8 cellular contexts compared by ENCODE assay signal in the genomic region with DNA sequence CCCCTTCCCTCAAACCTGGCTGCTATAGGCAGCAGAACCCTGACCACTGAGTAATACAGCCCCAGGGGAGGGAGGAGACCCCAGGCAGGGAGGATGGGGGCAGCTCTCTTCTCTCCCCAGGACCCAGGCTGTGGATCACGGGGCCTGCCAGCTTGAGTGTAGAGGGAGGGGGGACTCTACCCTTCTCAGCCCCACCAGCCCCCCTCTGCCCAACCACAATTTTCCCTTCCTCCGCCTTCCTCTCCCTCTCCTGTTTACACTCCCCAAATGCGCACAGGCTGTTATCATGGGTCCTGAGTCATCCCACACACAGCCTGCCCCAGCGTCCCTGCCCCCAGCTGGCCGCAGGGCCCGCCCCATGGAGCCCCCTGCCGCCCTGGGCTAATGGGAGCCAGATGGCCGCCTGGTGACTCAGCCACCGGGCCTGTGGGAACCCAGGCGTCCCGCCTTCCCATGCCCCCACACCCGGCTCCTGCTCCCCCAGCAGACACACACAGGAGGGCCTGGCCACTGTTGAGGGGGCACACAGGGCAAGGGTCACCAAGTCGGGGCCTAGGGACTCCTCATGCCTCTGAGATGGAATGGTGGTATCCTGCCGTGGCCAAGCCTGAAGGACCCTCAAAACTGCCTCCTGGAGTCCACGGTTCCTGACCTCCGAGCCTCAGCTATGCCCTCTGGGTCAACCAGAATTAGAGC. TPM values are rescaled to one million over a fixed set of nuclear protein-coding genes. Genes with fewer than 3 reads are reported as not detected.
A peak's percentile ranks its signal among the peaks of the same experiment; 100 is the strongest.
DNase-seq lines count a peak whose midpoint lies in the region; ATAC-seq and TF ChIP-seq lines count a peak whose summit lies in the region.

No MANE protein-coding gene starts in this region.

- no peaks in the 10 kb centered on the region for H3K9me3 ChIP-seq in SK-N-SH
- H3K9me3 ChIP-seq in neural progenitor cell (ENCODE audit: low read depth), result no peaks in the 10 kb centered on the region

- H3K36me3 ChIP-seq in SK-N-SH (replicated peaks in 1 of 2; ENCODE audit: control insufficient read depth in 1 of 2, insufficient read depth in 2 of 2, low read length in 1 of 2) (peaks cover 20 to 24% of the 10 kb centered on the region in 2 experiments), neural progenitor cell (no peaks in the 10 kb centered on the region)

- H3K27me3 Mint-ChIP-seq in naive thymus-derived CD8-positive, alpha-beta T cell, result peaks cover 0 to 2% (median 0%) of the 10 kb centered on the region in 5 donors
- peaks cover 11% of the 10 kb centered on the region for H3K27me3 Mint-ChIP-seq in neural progenitor cell (ENCODE audit: insufficient read depth, low read depth)

- H3K9ac ChIP-seq in SK-N-SH (peak overlapping the region; percentile 87), neural progenitor cell (no peak overlapping the region)

- 13% methylated on average over 11 of the region's 16 CpGs for WGBS in SK-N-SH (ENCODE audit: low lambda C conversion rate)

- H3K9me3 Mint-ChIP-seq in naive thymus-derived CD8-positive, alpha-beta T cell, result no peaks in the 10 kb centered on the region
- H3K9me3 Mint-ChIP-seq in neural progenitor cell, result no peaks in the 10 kb centered on the region

- peaks cover 43 to 66% (median 62%) of the 10 kb centered on the region in 4 donors for H3K4me1 Mint-ChIP-seq in naive thymus-derived CD8-positive, alpha-beta T cell
- peaks cover 48% of the 10 kb centered on the region for H3K4me1 Mint-ChIP-seq in neural progenitor cell

- POLR2A ChIA-PET in SK-N-SH (lab: Yijun Ruan, JAX), result interaction anchor here (0.5 to 2.1 kb wide), 2 partner anchors 13 to 57 kb away, joined by 3 to 5 read pairs; a partner anchor contains a TSS
- POLR2A ChIA-PET in naive thymus-derived CD8-positive, alpha-beta T cell (lab: Charles Lee), result interaction anchor here (0.8 to 6.1 kb wide), 6 partner anchors 20 to 242 kb away, joined by 3 to 71 read pairs (median 8); a partner anchor contains a TSS

- H3K27me3 ChIP-seq in SK-N-SH (ENCODE audit: insufficient read depth), result no peaks in the 10 kb centered on the region
- peaks cover 12% of the 10 kb centered on the region for H3K27me3 ChIP-seq in neural progenitor cell

- H3K4me3 ChIP-seq in SK-N-SH (ENCODE audit: low read depth in 2 of 2, low read length in 1 of 2) (peak overlapping the region in 1 of 2 experiments; percentile 43; a peak in 2 of 4 replicates), epithelial cell of esophagus (ENCODE audit: low read length) (no peak overlapping the region), neural progenitor cell (no peak overlapping the region)

- TF ChIP-seq CTCF in SK-N-SH (IDR thresholded peaks at IDR 0.05) (no peak), epithelial cell of esophagus (IDR thresholded peaks at IDR 0.05; ENCODE audit: insufficient read depth, low read depth, low read length, missing control alignments) (no peak), neural progenitor cell (IDR thresholded peaks at IDR 0.05) (no peak)

- H3K27ac ChIP-seq in SK-N-SH (ENCODE audit: low read depth in 2 of 2, low read length in 1 of 2) (peak overlapping the region; percentile 75 to 100), neural progenitor cell (no peak overlapping the region)

- H3K79me2 ChIP-seq in SK-N-SH (ENCODE audit: insufficient read depth) (peaks cover 51% of the 10 kb centered on the region; the same call in 1 of the 2 replicates), neural progenitor cell (ENCODE audit: low read depth) (no peaks in the 10 kb centered on the region)

- peak overlapping the region in 1 of 10 donors; percentile 48 for H3K4me3 Mint-ChIP-seq in naive thymus-derived CD8-positive, alpha-beta T cell
- no peak overlapping the region for H3K4me3 Mint-ChIP-seq in neural progenitor cell

- peak overlapping the region; percentile 69 to 97 (median 91) for H3K27ac Mint-ChIP-seq in naive thymus-derived CD8-positive, alpha-beta T cell
- no peak overlapping the region for H3K27ac Mint-ChIP-seq in neural progenitor cell

- H2AFZ ChIP-seq in SK-N-SH (ENCODE audit: low read depth) (no peak overlapping the region), neural progenitor cell (replicated peaks) (no peak overlapping the region)

- CTCF ChIA-PET in SK-N-SH (lab: Yijun Ruan, JAX), result interaction anchor here (0.7 to 6.9 kb wide), 5 partner anchors 16 to 116 kb away, joined by 3 to 54 read pairs (median 15); a partner anchor contains a TSS

- ATAC-seq in naive thymus-derived CD8-positive, alpha-beta T cell, result no peak
- no peak for ATAC-seq in HG03378 (IDR thresholded peaks at IDR 0.05; ENCODE audit: unreplicated experiment)
- no peak for ATAC-seq in GM19452 (IDR thresholded peaks at IDR 0.05; ENCODE audit: unreplicated experiment)
- ATAC-seq in HG03565 (IDR thresholded peaks at IDR 0.05; ENCODE audit: unreplicated experiment), result no peak

- H3K4me2 ChIP-seq in SK-N-SH, result peak overlapping the region; percentile 82
- no peak overlapping the region for H3K4me2 ChIP-seq in neural progenitor cell

- DNase-seq in GOT3 (lab: John Stamatoyannopoulos, UW), result peak; percentile 22
- DNase-seq in SK-N-SH, result peak; percentile 84
- peak; percentile 70 for DNase-seq in epithelial cell of esophagus (ENCODE audit: low read depth)
- DNase-seq in naive thymus-derived CD8-positive, alpha-beta T cell, result no peak
- no peak for DNase-seq in neural progenitor cell (ENCODE audit: low spot score)

- peak in 1 of 2 experiments; percentile 93; a peak in 2 of 4 replicates for TF ChIP-seq EP300 in SK-N-SH (IDR thresholded peaks at IDR 0.05; ENCODE audit: borderline replicate concordance in 1 of 2, low read depth in 1 of 2, low read length in 1 of 2)

- H3F3A ChIP-seq in SK-N-SH (replicated peaks; ENCODE audit: insufficient read depth) (peaks cover 57% of the 10 kb centered on the region), neural progenitor cell (ENCODE audit: low read depth) (peaks cover 21% of the 10 kb centered on the region)

- H3K4me1 ChIP-seq in SK-N-SH (ENCODE audit: control insufficient read depth in 1 of 2, insufficient read depth in 2 of 2, low read depth in 1 of 2, low read length in 1 of 2) (peaks cover 53 to 59% of the 10 kb centered on the region in 2 experiments), neural progenitor cell (peaks cover 18% of the 10 kb centered on the region)

- peaks cover 0 to 47% (median 5%) of the 10 kb centered on the region in 3 donors for H3K36me3 Mint-ChIP-seq in naive thymus-derived CD8-positive, alpha-beta T cell
- H3K36me3 Mint-ChIP-seq in neural progenitor cell, result peaks cover 2% of the 10 kb centered on the region

- no peak for TF ChIP-seq RAD21 in SK-N-SH (IDR thresholded peaks at IDR 0.05; ENCODE audit: low read length)

- no peaks in the 10 kb centered on the region for H4K20me1 ChIP-seq in SK-N-SH (ENCODE audit: insufficient read depth)
- H4K20me1 ChIP-seq in neural progenitor cell (ENCODE audit: low read depth), result peaks cover 21% of the 10 kb centered on the region

- H3K9me2 ChIP-seq in SK-N-SH, result no peaks in the 10 kb centered on the region

TF ChIP-seq in SK-N-SH, 30 proteins besides CTCF, POLR2A, EP300 and RAD21 (continues in another document):
- TF ChIP-seq, protein P1, sequence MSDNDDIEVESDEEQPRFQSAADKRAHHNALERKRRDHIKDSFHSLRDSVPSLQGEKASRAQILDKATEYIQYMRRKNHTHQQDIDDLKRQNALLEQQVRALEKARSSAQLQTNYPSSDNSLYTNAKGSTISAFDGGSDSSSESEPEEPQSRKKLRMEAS (IDR thresholded peaks at IDR 0.05; ENCODE audit: low read depth), result peak; percentile 63; the same call in 1 of the 2 replicates
- TF ChIP-seq FOXM1 (IDR thresholded peaks at IDR 0.05; ENCODE audit: low read depth), result no peak
- TF ChIP-seq POLR2AphosphoS5 (IDR thresholded peaks at IDR 0.05; ENCODE audit: low read depth, low read length), result no peak; the same call in none of the 2 replicates

RNA-seq across cellular contexts. Expression of a gene that starts 13.6 kb away (rescaled TPM):
- polyA plus RNA-seq in SK-N-SH (2012; rRNA removed), result 8.7 and 9.6 TPM in 2 replicates
- 5.3 and 6.8 TPM in 2 replicates for polyA plus RNA-seq in SK-N-SH (2012; cell fraction: cytosol; rRNA removed)
- polyA plus RNA-seq in SK-N-SH (2012; cell fraction: nucleus; rRNA removed), result 11.7 and 13.7 TPM in 2 replicates
- 10 to 100 TPM; 46.6 to 49.1 TPM for total RNA-seq in naive thymus-derived CD8-positive, alpha-beta T cell
- polyA plus RNA-seq in naive thymus-derived CD8-positive, alpha-beta T cell, result 10 to 100 TPM; 15.6 to 25.0 (median 24.6) TPM
- total RNA-seq in neural progenitor cell (ENCODE audit: low replicate concordance), result 14.1 and 19.1 TPM in 2 replicates

RNA-seq across cellular contexts. Expression of a gene that starts 30.1 kb away (rescaled TPM):
- 13.5 and 25.5 TPM in 2 replicates for polyA plus RNA-seq in SK-N-SH (2012; rRNA removed)
- 13.0 and 21.4 TPM in 2 replicates for polyA plus RNA-seq in SK-N-SH (2012; cell fraction: cytosol; rRNA removed)
- polyA plus RNA-seq in SK-N-SH (2012; cell fraction: nucleus; rRNA removed), result 75.1 and 149 TPM in 2 replicates
- 10 to 100 TPM; 83.6 to 85.6 TPM for total RNA-seq in naive thymus-derived CD8-positive, alpha-beta T cell
- 10 to 100 TPM; 30.5 to 45.4 (median 34.5) TPM for polyA plus RNA-seq in naive thymus-derived CD8-positive, alpha-beta T cell
- 0.65 and 1.3 TPM in 2 replicates for total RNA-seq in neural progenitor cell (ENCODE audit: low replicate concordance)

RNA-seq across cellular contexts. Expression of a gene that starts 40.4 kb away (rescaled TPM):
- polyA plus RNA-seq in SK-N-SH (2012; rRNA removed), result 9.0 and 13.3 TPM in 2 replicates
- polyA plus RNA-seq in SK-N-SH (2012; cell fraction: cytosol; rRNA removed), result 9.6 and 10.5 TPM in 2 replicates
- polyA plus RNA-seq in SK-N-SH (2012; cell fraction: nucleus; rRNA removed), result 8.1 and 9.0 TPM in 2 replicates
- total RNA-seq in naive thymus-derived CD8-positive, alpha-beta T cell, result 10 to 100 TPM; 15.0 to 17.3 TPM
- 10 to 100 TPM; 12.6 to 20.9 (median 19.8) TPM for polyA plus RNA-seq in naive thymus-derived CD8-positive, alpha-beta T cell
- 2.5 and 5.5 TPM in 2 replicates for total RNA-seq in neural progenitor cell (ENCODE audit: low replicate concordance)

RNA-seq across cellular contexts. Expression of a gene that starts 52.8 kb away (rescaled TPM):
- polyA plus RNA-seq in SK-N-SH (2012; rRNA removed), result 5.1 and 5.7 TPM in 2 replicates
- polyA plus RNA-seq in SK-N-SH (2012; cell fraction: cytosol; rRNA removed), result 0.85 and 1.0 TPM in 2 replicates
- polyA plus RNA-seq in SK-N-SH (2012; cell fraction: nucleus; rRNA removed), result 36.4 and 58.3 TPM in 2 replicates
- 1 to 10 TPM; 9.9 TPM for total RNA-seq in naive thymus-derived CD8-positive, alpha-beta T cell
- polyA plus RNA-seq in naive thymus-derived CD8-positive, alpha-beta T cell, result 1 to 10 TPM; 3.6 to 8.3 (median 5.0) TPM
- total RNA-seq in neural progenitor cell (ENCODE audit: low replicate concordance), result 4.5 and 10.7 TPM in 2 replicates

RNA-seq across cellular contexts. Expression of a gene that starts 59.4 kb away (rescaled TPM):
- 34.2 and 41.5 TPM in 2 replicates for polyA plus RNA-seq in SK-N-SH (2012; rRNA removed)
- 32.5 and 33.9 TPM in 2 replicates for polyA plus RNA-seq in SK-N-SH (2012; cell fraction: cytosol; rRNA removed)
- 35.8 and 43.2 TPM in 2 replicates for polyA plus RNA-seq in SK-N-SH (2012; cell fraction: nucleus; rRNA removed)
- 100 to 1,000 TPM; 262 to 280 TPM for total RNA-seq in naive thymus-derived CD8-positive, alpha-beta T cell
- 10 to 100 TPM; 40.7 to 67.6 (median 46.1) TPM for polyA plus RNA-seq in naive thymus-derived CD8-positive, alpha-beta T cell
- total RNA-seq in neural progenitor cell (ENCODE audit: low replicate concordance), result 126 and 188 TPM in 2 replicates

Comparison
In these comparisons a context has a peak if more than half of its experiments do, and no peak if none do; other contexts are left out.
1. DNase-seq: peak in GOT3 (single experiment), SK-N-SH (single experiment) and epithelial cell of esophagus (single experiment); none in naive thymus-derived CD8-positive, alpha-beta T cell (0 of 10) and neural progenitor cell (single experiment).
2. RNA of a gene that starts 30.1 kb away (total RNA-seq): 83.6 to 85.6 TPM in naive thymus-derived CD8-positive, alpha-beta T cell; 0.65 to 1.3 TPM in neural progenitor cell; every median in the first group is over 10 times any median in the second.